In the genomic region with DNA sequence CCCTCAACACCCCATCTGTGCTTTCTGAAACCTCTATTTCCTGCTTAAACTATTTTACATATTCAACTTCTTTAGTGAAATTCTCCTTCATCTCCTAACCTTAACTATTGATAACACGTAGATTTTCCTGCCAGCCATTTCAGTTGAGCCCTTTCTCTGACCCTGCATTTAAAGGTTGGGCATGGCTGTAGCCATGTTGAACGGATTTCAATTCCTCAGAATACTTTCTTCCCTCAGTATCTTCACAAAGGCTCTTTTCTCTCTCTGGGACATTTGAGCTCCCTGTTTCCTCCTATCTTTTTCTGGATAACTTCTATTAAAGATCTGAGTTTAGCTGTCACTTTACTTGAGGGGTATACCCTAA, we compare ENCODE assay signal across 1 cellular context.
TF ChIP-seq lines count a peak whose summit lies in the region.

No MANE protein-coding gene starts in this region.

TF ChIP-seq in GM23338, 12 proteins besides CTCF, POLR2A, EP300 and RAD21 (continued from another document):
- TF ChIP-seq, protein P1, sequence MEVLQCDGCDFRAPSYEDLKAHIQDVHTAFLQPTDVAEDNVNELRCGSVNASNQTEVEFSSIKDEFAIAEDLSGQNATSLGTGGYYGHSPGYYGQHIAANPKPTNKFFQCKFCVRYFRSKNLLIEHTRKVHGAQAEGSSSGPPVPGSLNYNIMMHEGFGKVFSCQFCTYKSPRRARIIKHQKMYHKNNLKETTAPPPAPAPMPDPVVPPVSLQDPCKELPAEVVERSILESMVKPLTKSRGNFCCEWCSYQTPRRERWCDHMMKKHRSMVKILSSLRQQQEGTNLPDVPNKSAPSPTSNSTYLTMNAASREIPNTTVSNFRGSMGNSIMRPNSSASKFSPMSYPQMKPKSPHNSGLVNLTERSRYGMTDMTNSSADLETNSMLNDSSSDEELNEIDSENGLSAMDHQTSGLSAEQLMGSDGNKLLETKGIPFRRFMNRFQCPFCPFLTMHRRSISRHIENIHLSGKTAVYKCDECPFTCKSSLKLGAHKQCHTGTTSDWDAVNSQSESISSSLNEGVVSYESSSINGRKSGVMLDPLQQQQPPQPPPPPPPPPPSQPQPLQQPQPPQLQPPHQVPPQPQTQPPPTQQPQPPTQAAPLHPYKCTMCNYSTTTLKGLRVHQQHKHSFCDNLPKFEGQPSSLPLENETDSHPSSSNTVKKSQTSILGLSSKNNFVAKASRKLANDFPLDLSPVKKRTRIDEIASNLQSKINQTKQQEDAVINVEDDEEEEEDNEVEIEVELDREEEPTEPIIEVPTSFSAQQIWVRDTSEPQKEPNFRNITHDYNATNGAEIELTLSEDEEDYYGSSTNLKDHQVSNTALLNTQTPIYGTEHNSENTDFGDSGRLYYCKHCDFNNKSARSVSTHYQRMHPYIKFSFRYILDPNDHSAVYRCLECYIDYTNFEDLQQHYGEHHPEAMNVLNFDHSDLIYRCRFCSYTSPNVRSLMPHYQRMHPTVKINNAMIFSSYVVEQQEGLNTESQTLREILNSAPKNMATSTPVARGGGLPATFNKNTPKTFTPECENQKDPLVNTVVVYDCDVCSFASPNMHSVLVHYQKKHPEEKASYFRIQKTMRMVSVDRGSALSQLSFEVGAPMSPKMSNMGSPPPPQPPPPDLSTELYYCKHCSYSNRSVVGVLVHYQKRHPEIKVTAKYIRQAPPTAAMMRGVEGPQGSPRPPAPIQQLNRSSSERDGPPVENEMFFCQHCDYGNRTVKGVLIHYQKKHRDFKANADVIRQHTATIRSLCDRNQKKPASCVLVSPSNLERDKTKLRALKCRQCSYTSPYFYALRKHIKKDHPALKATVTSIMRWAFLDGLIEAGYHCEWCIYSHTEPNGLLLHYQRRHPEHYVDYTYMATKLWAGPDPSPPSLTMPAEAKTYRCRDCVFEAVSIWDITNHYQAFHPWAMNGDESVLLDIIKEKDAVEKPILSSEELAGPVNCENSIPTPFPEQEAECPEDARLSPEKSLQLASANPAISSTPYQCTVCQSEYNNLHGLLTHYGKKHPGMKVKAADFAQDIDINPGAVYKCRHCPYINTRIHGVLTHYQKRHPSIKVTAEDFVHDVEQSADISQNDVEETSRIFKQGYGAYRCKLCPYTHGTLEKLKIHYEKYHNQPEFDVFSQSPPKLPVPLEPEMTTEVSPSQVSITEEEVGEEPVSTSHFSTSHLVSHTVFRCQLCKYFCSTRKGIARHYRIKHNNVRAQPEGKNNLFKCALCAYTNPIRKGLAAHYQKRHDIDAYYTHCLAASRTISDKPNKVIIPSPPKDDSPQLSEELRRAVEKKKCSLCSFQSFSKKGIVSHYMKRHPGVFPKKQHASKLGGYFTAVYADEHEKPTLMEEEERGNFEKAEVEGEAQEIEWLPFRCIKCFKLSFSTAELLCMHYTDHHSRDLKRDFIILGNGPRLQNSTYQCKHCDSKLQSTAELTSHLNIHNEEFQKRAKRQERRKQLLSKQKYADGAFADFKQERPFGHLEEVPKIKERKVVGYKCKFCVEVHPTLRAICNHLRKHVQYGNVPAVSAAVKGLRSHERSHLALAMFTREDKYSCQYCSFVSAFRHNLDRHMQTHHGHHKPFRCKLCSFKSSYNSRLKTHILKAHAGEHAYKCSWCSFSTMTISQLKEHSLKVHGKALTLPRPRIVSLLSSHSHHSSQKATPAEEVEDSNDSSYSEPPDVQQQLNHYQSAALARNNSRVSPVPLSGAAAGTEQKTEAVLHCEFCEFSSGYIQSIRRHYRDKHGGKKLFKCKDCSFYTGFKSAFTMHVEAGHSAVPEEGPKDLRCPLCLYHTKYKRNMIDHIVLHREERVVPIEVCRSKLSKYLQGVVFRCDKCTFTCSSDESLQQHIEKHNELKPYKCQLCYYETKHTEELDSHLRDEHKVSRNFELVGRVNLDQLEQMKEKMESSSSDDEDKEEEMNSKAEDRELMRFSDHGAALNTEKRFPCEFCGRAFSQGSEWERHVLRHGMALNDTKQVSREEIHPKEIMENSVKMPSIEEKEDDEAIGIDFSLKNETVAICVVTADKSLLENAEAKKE (CRISPR knock-in tag; IDR thresholded peaks at IDR 0.05) = no peak
- TF ChIP-seq EZH2phosphoT487 (IDR thresholded peaks at IDR 0.05; ENCODE audit: unreplicated experiment) (no peak), ZNF331 (CRISPR knock-in tag; IDR thresholded peaks at IDR 0.05; ENCODE audit: low read depth) (no peak), POLR2AphosphoS5 (IDR thresholded peaks at IDR 0.05; ENCODE audit: low read depth) (no peak), STAT1 (IDR thresholded peaks at IDR 0.05; ENCODE audit: unreplicated experiment) (no peak), NANOG (IDR thresholded peaks at IDR 0.05; ENCODE audit: borderline replicate concordance) (no peak)
- TF ChIP-seq, protein P2, sequence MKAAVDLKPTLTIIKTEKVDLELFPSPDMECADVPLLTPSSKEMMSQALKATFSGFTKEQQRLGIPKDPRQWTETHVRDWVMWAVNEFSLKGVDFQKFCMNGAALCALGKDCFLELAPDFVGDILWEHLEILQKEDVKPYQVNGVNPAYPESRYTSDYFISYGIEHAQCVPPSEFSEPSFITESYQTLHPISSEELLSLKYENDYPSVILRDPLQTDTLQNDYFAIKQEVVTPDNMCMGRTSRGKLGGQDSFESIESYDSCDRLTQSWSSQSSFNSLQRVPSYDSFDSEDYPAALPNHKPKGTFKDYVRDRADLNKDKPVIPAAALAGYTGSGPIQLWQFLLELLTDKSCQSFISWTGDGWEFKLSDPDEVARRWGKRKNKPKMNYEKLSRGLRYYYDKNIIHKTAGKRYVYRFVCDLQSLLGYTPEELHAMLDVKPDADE (IDR thresholded peaks at IDR 0.05) = no peak
TF ChIP-seq in GM23338: peak in this region for 0.
